Comparison of ENCODE assay signal across 4 cellular contexts in genomic region chr21:46246345-46246744, GRCh38.
TF ChIP-seq lines count a peak whose summit lies in the region.

No MANE protein-coding gene starts in this region.

TF ChIP-seq in HEK293, 187 proteins besides CTCF, POLR2A, EP300 and RAD21:
- no peak for TF ChIP-seq ZNF600 (tag by site-specific recombination; IDR thresholded peaks at IDR 0.05)
- no peak for TF ChIP-seq ZSCAN16 (tag by site-specific recombination; IDR thresholded peaks at IDR 0.05)
- TF ChIP-seq ZNF560 (tag by site-specific recombination; IDR thresholded peaks at IDR 0.05; ENCODE audit: borderline replicate concordance) = no peak
- no peak for TF ChIP-seq ZNF311 (tag by site-specific recombination; IDR thresholded peaks at IDR 0.05; ENCODE audit: borderline replicate concordance)
- TF ChIP-seq ZNF555 (tag by site-specific recombination; conservative IDR thresholded peaks at IDR 0.05) = no peak
- no peak for TF ChIP-seq ZBTB44 (tag by site-specific recombination; IDR thresholded peaks at IDR 0.05)
- no peak for TF ChIP-seq ELK4 (IDR thresholded peaks at IDR 0.05; ENCODE audit: borderline replicate concordance, low read depth, low read length)
- no peak for TF ChIP-seq ZNF785 (tag by site-specific recombination; IDR thresholded peaks at IDR 0.05)
- no peak for TF ChIP-seq ZNF404 (tag by site-specific recombination; IDR thresholded peaks at IDR 0.05)
- no peak for TF ChIP-seq ZNF274 (IDR thresholded peaks at IDR 0.05; ENCODE audit: low read length)
- no peak for TF ChIP-seq ZNF274 (tag by site-specific recombination; IDR thresholded peaks at IDR 0.05; ENCODE audit: borderline replicate concordance)
- TF ChIP-seq SALL2 (tag by site-specific recombination; IDR thresholded peaks at IDR 0.05; ENCODE audit: borderline replicate concordance) = no peak
- TF ChIP-seq ZBTB48 (tag by site-specific recombination; IDR thresholded peaks at IDR 0.05) = no peak
- TF ChIP-seq ZNF776 (tag by site-specific recombination; IDR thresholded peaks at IDR 0.05; ENCODE audit: borderline replicate concordance) = no peak
- TF ChIP-seq ZNF324 (tag by site-specific recombination; IDR thresholded peaks at IDR 0.05) = no peak
- TF ChIP-seq ZNF561 (tag by site-specific recombination; IDR thresholded peaks at IDR 0.05; ENCODE audit: borderline replicate concordance) = no peak
TF ChIP-seq in HEK293: peak in this region for 0.

TF ChIP-seq in K562, 482 proteins besides CTCF, POLR2A, EP300 and RAD21:
- TF ChIP-seq POLR2AphosphoS5 (IDR thresholded peaks at IDR 0.05; ENCODE audit: control insufficient read depth, insufficient read depth, low read depth, low read length) (0 out of 2 replicates have a peak, but pooled peaks have one; percentile 20), KHSRP (IDR thresholded peaks at IDR 0.05) (no peak), POLR2G (IDR thresholded peaks at IDR 0.05; ENCODE audit: low read depth, low read length) (0 out of 2 replicates have a peak, but pooled peaks have one; percentile 22)

TF ChIP-seq in GM23338, 12 proteins besides CTCF, POLR2A, EP300 and RAD21:
- TF ChIP-seq JUNB (IDR thresholded peaks at IDR 0.05; ENCODE audit: unreplicated experiment) (no peak), ETS1 (IDR thresholded peaks at IDR 0.05) (no peak)

TF ChIP-seq in SK-N-SH treated with all-trans-retinoic acid at 6 μM for 48 hours, 23 proteins besides CTCF, POLR2A, EP300 and RAD21:
- TF ChIP-seq ZNF70 (CRISPR knock-in tag; IDR thresholded peaks at IDR 0.05) (no peak), OSR1 (CRISPR knock-in tag; IDR thresholded peaks at IDR 0.05) (no peak), TCF4 (CRISPR knock-in tag; IDR thresholded peaks at IDR 0.05; ENCODE audit: borderline replicate concordance) (no peak), ZNF565 (CRISPR knock-in tag; conservative IDR thresholded peaks at IDR 0.05; ENCODE audit: low read depth) (no peak), PPARA (CRISPR knock-in tag; IDR thresholded peaks at IDR 0.05; ENCODE audit: borderline replicate concordance) (no peak), ZFP30 (CRISPR knock-in tag; IDR thresholded peaks at IDR 0.05) (no peak)
